Comparison of ENCODE assay signal across 1 cellular context in the genomic region with DNA sequence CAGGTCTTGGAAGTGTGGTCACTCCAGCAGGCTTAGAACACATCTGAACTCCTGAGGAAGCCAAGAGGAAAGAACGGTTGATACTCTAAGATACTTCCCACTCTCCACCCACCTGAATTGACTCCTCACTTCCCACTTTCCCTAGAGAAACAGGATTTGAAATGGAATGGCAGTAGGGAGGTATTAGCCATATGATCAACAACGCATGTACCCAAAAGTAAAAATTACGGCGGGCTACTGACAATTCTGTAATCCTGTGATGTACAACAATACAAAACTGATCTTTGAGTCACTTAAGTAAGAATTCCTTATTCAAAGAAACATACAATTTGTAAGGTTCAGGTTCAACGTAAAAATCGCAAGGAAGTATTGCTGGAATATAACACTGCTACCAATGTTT.
TF ChIP-seq lines count a peak whose summit lies in the region.

No MANE protein-coding gene starts in this region.

TF ChIP-seq in GM23338, 12 proteins besides CTCF, POLR2A, EP300 and RAD21 (continued from another document):
- TF ChIP-seq, protein P1, sequence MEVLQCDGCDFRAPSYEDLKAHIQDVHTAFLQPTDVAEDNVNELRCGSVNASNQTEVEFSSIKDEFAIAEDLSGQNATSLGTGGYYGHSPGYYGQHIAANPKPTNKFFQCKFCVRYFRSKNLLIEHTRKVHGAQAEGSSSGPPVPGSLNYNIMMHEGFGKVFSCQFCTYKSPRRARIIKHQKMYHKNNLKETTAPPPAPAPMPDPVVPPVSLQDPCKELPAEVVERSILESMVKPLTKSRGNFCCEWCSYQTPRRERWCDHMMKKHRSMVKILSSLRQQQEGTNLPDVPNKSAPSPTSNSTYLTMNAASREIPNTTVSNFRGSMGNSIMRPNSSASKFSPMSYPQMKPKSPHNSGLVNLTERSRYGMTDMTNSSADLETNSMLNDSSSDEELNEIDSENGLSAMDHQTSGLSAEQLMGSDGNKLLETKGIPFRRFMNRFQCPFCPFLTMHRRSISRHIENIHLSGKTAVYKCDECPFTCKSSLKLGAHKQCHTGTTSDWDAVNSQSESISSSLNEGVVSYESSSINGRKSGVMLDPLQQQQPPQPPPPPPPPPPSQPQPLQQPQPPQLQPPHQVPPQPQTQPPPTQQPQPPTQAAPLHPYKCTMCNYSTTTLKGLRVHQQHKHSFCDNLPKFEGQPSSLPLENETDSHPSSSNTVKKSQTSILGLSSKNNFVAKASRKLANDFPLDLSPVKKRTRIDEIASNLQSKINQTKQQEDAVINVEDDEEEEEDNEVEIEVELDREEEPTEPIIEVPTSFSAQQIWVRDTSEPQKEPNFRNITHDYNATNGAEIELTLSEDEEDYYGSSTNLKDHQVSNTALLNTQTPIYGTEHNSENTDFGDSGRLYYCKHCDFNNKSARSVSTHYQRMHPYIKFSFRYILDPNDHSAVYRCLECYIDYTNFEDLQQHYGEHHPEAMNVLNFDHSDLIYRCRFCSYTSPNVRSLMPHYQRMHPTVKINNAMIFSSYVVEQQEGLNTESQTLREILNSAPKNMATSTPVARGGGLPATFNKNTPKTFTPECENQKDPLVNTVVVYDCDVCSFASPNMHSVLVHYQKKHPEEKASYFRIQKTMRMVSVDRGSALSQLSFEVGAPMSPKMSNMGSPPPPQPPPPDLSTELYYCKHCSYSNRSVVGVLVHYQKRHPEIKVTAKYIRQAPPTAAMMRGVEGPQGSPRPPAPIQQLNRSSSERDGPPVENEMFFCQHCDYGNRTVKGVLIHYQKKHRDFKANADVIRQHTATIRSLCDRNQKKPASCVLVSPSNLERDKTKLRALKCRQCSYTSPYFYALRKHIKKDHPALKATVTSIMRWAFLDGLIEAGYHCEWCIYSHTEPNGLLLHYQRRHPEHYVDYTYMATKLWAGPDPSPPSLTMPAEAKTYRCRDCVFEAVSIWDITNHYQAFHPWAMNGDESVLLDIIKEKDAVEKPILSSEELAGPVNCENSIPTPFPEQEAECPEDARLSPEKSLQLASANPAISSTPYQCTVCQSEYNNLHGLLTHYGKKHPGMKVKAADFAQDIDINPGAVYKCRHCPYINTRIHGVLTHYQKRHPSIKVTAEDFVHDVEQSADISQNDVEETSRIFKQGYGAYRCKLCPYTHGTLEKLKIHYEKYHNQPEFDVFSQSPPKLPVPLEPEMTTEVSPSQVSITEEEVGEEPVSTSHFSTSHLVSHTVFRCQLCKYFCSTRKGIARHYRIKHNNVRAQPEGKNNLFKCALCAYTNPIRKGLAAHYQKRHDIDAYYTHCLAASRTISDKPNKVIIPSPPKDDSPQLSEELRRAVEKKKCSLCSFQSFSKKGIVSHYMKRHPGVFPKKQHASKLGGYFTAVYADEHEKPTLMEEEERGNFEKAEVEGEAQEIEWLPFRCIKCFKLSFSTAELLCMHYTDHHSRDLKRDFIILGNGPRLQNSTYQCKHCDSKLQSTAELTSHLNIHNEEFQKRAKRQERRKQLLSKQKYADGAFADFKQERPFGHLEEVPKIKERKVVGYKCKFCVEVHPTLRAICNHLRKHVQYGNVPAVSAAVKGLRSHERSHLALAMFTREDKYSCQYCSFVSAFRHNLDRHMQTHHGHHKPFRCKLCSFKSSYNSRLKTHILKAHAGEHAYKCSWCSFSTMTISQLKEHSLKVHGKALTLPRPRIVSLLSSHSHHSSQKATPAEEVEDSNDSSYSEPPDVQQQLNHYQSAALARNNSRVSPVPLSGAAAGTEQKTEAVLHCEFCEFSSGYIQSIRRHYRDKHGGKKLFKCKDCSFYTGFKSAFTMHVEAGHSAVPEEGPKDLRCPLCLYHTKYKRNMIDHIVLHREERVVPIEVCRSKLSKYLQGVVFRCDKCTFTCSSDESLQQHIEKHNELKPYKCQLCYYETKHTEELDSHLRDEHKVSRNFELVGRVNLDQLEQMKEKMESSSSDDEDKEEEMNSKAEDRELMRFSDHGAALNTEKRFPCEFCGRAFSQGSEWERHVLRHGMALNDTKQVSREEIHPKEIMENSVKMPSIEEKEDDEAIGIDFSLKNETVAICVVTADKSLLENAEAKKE (CRISPR knock-in tag; IDR thresholded peaks at IDR 0.05): no peak
- TF ChIP-seq, protein P2, sequence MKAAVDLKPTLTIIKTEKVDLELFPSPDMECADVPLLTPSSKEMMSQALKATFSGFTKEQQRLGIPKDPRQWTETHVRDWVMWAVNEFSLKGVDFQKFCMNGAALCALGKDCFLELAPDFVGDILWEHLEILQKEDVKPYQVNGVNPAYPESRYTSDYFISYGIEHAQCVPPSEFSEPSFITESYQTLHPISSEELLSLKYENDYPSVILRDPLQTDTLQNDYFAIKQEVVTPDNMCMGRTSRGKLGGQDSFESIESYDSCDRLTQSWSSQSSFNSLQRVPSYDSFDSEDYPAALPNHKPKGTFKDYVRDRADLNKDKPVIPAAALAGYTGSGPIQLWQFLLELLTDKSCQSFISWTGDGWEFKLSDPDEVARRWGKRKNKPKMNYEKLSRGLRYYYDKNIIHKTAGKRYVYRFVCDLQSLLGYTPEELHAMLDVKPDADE (IDR thresholded peaks at IDR 0.05): no peak
- no peak for TF ChIP-seq ZNF331 (CRISPR knock-in tag; IDR thresholded peaks at IDR 0.05; ENCODE audit: low read depth)
- TF ChIP-seq ZNF114 (CRISPR knock-in tag; IDR thresholded peaks at IDR 0.05): no peak
- TF ChIP-seq CREB1 (CRISPR knock-in tag; IDR thresholded peaks at IDR 0.05; ENCODE audit: low read depth): no peak
- TF ChIP-seq POLR2AphosphoS5 (IDR thresholded peaks at IDR 0.05; ENCODE audit: low read depth): no peak
TF ChIP-seq in GM23338: peak in this region for 0.
